In genomic region chr1:59833022-59833421, GRCh38 we compare ENCODE assay signal across 24 cellular contexts. TPM values are rescaled to one million over a fixed set of nuclear protein-coding genes. Genes with fewer than 3 reads are reported as not detected.
DNase-seq lines count a peak whose midpoint lies in the region; FAIRE-seq and TF ChIP-seq lines count a peak whose summit lies in the region.
"Had no signal": no experiment of that assay in that cellular context is flagged by ENCODE, and none has a peak within 500 bp of the region (broad histone marks: within the 10 kb centered on the region; RNA-seq: fewer than 3 reads in every experiment).

No MANE protein-coding gene starts in this region.

- WGBS in thyroid gland, 2 donors = 34 to 43% methylated on average over 2 of the region's 2 CpGs

- DNase-seq in SK-N-MC (ENCODE audit: low read depth, low spot score) (no peak), epithelial cell of esophagus (ENCODE audit: low read depth) (peak; percentile 55), keratinocyte (ENCODE audit: low read depth, low spot score) (no peak), thyroid gland (no peak), NAMALWA (ENCODE audit: low spot score) (no peak), NCI-H1694 treated with DMSO at 0.1 percent for 48 hours (lab: John Stamatoyannopoulos, UW) (no peak)
- no peak for DNase-seq in activated CD8-positive, alpha-beta memory T cell treated with anti-CD3 and anti-CD28 coated beads, Interleukin-2, amount 50 U/mL, for 48 hours
- DNase-seq: ACHN; Caco-2; CD4-positive, alpha-beta memory T cell; GF-D8; GOT3; HCEC 1CT; MV-4-11; NCI-H1694; NCI-H446 treated with DMSO at 0.1 percent for 48 hours; NCI-H526 treated with DMSO at 0.1 percent for 48 hours; Right ventricle myocardium superior had no signal

- no peaks in the 10 kb centered on the region for H3K9me1 ChIP-seq in keratinocyte (ENCODE audit: control insufficient read depth, extremely low read depth, insufficient read depth, low read length)

- TF ChIP-seq CTCF in epithelial cell of esophagus (IDR thresholded peaks at IDR 0.05; ENCODE audit: insufficient read depth, low read depth, low read length, missing control alignments) (no peak), keratinocyte (optimal IDR thresholded peaks at IDR 0.05 in 1 of 3, IDR thresholded peaks at IDR 0.05 in 1 of 3, conservative IDR thresholded peaks at IDR 0.05 in 1 of 3; ENCODE audit: extremely low read depth in 1 of 3, insufficient read depth in 2 of 3, low read length in 3 of 3) (no peak), thyroid gland (IDR thresholded peaks at IDR 0.05) (no peak)

- dilution Hi-C loops in keratinocyte (cut with MboI; ENCODE audit: extremely low pct_ligation_motif_present, low sequenced_read_pairs) = no loop called here

- H3K9ac ChIP-seq in SK-N-MC (ENCODE audit: insufficient read length) (peak overlapping the region; percentile 75), keratinocyte (ENCODE audit: control insufficient read depth, extremely low read depth, insufficient read depth, low read length) (peak overlapping the region; percentile 36)
- H3K9ac ChIP-seq: BLaER1, KMS-11 had no signal

- FAIRE-seq in keratinocyte (lab: Jason Lieb, UNC) = no peak
- FAIRE-seq: GM19239 had no signal

- no peak overlapping the region for H2AFZ ChIP-seq in keratinocyte (ENCODE audit: control insufficient read depth, low read length)

- intact Hi-C loops in thyroid gland (cut with DNase I) = no loop called here

- H3K4me3 ChIP-seq in SK-N-MC = peak overlapping the region; percentile 75
- no peak overlapping the region for H3K4me3 ChIP-seq in epithelial cell of esophagus (ENCODE audit: low read length)
- H3K4me3 ChIP-seq in keratinocyte (ENCODE audit: control insufficient read depth in 2 of 3, extremely low read depth in 1 of 3, insufficient read depth in 2 of 3, low read depth in 1 of 3, low read length in 3 of 3) = no peak overlapping the region
- H3K4me3 ChIP-seq in thyroid gland (replicated peaks in 1 of 3) = no peak overlapping the region
- H3K4me3 ChIP-seq: BLaER1 had no signal

- TF ChIP-seq POLR2A in thyroid gland (IDR thresholded peaks at IDR 0.05) = no peak

- H3K27ac ChIP-seq in SK-N-MC (peak overlapping the region; percentile 96), keratinocyte (ENCODE audit: control insufficient read depth, insufficient read depth, low read length) (peak overlapping the region; percentile 88), thyroid gland (peak overlapping the region; percentile 43 to 78 (median 62))
- H3K27ac ChIP-seq: BLaER1, KMS-11 had no signal

- no peaks in the 10 kb centered on the region for H3K79me2 ChIP-seq in keratinocyte (ENCODE audit: control insufficient read depth, insufficient read depth, low read length)

- peak overlapping the region; percentile 53 for H3K4me2 ChIP-seq in keratinocyte (ENCODE audit: control insufficient read depth, extremely low read depth, insufficient read depth, low read depth, low read length)
- H3K4me2 ChIP-seq: BLaER1, KMS-11 had no signal

- H3K36me3 ChIP-seq in SK-N-MC (ENCODE audit: insufficient read depth, low read length) = peaks cover 13% of the 10 kb centered on the region; the same call in 1 of the 2 replicates
- no peaks in the 10 kb centered on the region for H3K36me3 ChIP-seq in keratinocyte (ENCODE audit: control insufficient read depth in 2 of 2, extremely low read depth in 1 of 2, insufficient read depth in 2 of 2, low read length in 2 of 2)
- H3K36me3 ChIP-seq in thyroid gland = no peaks in the 10 kb centered on the region
- H3K36me3 ChIP-seq: BLaER1 had no signal

- no peaks in the 10 kb centered on the region for H3K27me3 ChIP-seq in keratinocyte (ENCODE audit: control insufficient read depth, extremely low read depth, insufficient read depth, low read length)
- no peaks in the 10 kb centered on the region for H3K27me3 ChIP-seq in thyroid gland
- H3K27me3 ChIP-seq: BLaER1 had no signal

- peaks cover 20% of the 10 kb centered on the region for H3K4me1 ChIP-seq in keratinocyte (ENCODE audit: control insufficient read depth, extremely low read depth, insufficient read depth, low read length)
- peaks cover 15 to 19% of the 10 kb centered on the region in 2 donors for H3K4me1 ChIP-seq in thyroid gland
- H3K4me1 ChIP-seq: BLaER1, Caco-2 had no signal

- no peaks in the 10 kb centered on the region for H4K20me1 ChIP-seq in keratinocyte (ENCODE audit: control insufficient read depth, extremely low read depth, insufficient read depth, low read length)
- H4K20me1 ChIP-seq: BLaER1 had no signal

- 0 out of 2 replicates have a peak, but pooled peaks cover 2% of the 10 kb centered on the region for H3K9me3 ChIP-seq in SK-N-MC (ENCODE audit: low read depth, low read length)
- no peaks in the 10 kb centered on the region for H3K9me3 ChIP-seq in keratinocyte (ENCODE audit: control insufficient read depth, low read depth, low read length)
- H3K9me3 ChIP-seq in thyroid gland = no peaks in the 10 kb centered on the region
- H3K9me3 ChIP-seq: BLaER1, Caco-2 had no signal

RNA-seq across cellular contexts. Expression of gene HOOK1, which starts 18.3 kb away (rescaled TPM):
- 3.1 to 12.7 TPM (median 11.8 TPM) in 3 replicates for polyA plus RNA-seq in keratinocyte
- 117 TPM for polyA plus RNA-seq in keratinocyte (2011; ENCODE audit: low read depth)
- polyA plus RNA-seq in keratinocyte (2011; cell fraction: cytosol; rRNA removed) = 2.5 and 4.4 TPM in 2 replicates
- polyA plus RNA-seq in keratinocyte (2011; cell fraction: nucleus; rRNA removed) = 8.2 and 14.0 TPM in 2 replicates
- 4.5 and 28.1 TPM in 2 replicates for polyA plus RNA-seq in keratinocyte (2012; ENCODE audit: low replicate concordance)
- polyA minus RNA-seq in keratinocyte = 0.10 to 6.2 TPM (median 4.8 TPM) in 3 replicates
- 1.7 TPM for polyA minus RNA-seq in keratinocyte (2011; cell fraction: cytosol; rRNA and poly(A)+ RNA removed)
- polyA minus RNA-seq in keratinocyte (2011; cell fraction: nucleus; rRNA and poly(A)+ RNA removed) = 6.4 and 12.5 TPM in 2 replicates
- total RNA-seq in thyroid gland = 10 to 100 TPM; 13.2 to 38.3 (median 31.3) TPM
- total RNA-seq: HT1080, RPMI7951, SK-MEL-5 had no signal
